In genomic region chr17:1482686-1483445, GRCh38 we compare ENCODE assay signal across 2 cellular contexts.
TF ChIP-seq lines count a peak whose summit lies in the region.

No MANE protein-coding gene starts in this region.

TF ChIP-seq in GM12891, 5 proteins besides CTCF, POLR2A, EP300 and RAD21:
- TF ChIP-seq PAX5 (IDR thresholded peaks at IDR 0.05; ENCODE audit: insufficient read depth, low read length, severe bottlenecking) (no peak), SPI1 (IDR thresholded peaks at IDR 0.05; ENCODE audit: low read depth, low read length) (no peak), POLR2AphosphoS5 (IDR thresholded peaks at IDR 0.05; ENCODE audit: low read depth, low read length) (no peak), TAF1 (IDR thresholded peaks at IDR 0.05; ENCODE audit: low read depth, low read length) (no peak)

TF ChIP-seq in HepG2, 621 proteins besides CTCF, POLR2A, EP300 and RAD21:
- TF ChIP-seq AGO2 (optimal IDR thresholded peaks at IDR 0.05; ENCODE audit: low read depth, low read length) (peak; percentile 40), SMYD3 (CRISPR knock-in tag; IDR thresholded peaks at IDR 0.05) (no peak)
